In the genomic region with DNA sequence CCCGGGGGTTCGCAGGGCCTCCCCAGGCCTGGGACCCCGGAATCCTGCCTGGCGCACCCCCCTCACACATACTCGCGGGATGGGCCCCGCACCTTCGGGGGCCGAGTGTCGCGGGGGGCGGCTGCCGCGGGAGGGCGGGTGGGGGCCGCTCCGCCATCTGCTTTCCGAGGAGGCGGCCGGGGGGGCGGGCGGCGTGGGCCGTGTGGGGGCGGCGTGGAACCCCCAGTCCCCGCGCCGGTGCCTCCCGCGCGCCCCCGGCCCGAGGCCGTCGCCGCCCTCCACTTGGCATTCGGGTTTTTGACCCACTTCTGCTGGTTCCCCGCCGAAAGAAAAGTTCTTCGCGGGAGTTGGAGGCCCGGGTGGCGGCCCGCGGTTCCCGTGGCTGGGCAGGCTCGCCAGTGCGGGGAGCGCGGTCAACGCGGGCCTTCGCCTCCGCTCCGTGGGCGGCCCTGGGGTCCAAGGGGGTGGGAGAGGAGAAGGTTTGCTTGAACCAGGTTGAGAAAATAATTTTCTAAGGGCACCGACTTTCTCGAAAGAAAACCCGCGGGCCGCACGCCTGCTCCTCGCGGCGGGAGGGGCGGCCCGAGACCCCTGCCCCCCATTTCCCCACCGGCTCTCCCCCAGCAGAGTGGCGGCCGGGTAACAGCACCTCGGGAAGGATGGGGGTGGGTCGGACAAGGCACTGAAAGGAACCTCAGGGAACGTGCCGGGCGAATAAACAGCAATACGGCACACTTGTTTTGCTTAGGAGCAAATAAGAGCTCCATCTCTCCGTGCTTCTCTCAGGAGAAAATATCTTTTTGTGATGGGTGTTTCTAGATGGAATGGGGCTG, we compare ENCODE assay signal across 8 cellular contexts. TPM values are rescaled to one million over a fixed set of nuclear protein-coding genes. Genes with fewer than 3 reads are reported as not detected.
DNase-seq lines count a peak whose midpoint lies in the region; ATAC-seq and TF ChIP-seq lines count a peak whose summit lies in the region.

No MANE protein-coding gene starts in this region.

- H2BK15ac ChIP-seq in neuronal stem cell (ENCODE audit: low read length) = no peak overlapping the region

- peak overlapping the region in 5 of 8 donors; percentile 52 to 82 (median 76) for H3K27ac Mint-ChIP-seq in CD8-positive, alpha-beta memory T cell
- H3K27ac Mint-ChIP-seq in endodermal cell = peak overlapping the region; percentile 89

- peak overlapping the region; percentile 51 for H3K27ac ChIP-seq in CD8-positive, alpha-beta memory T cell (ENCODE audit: low read depth, low read length)
- H3K27ac ChIP-seq in PC-9 (no peak overlapping the region), endodermal cell (ENCODE audit: low read depth, low read length) (no peak overlapping the region), neuronal stem cell (replicated peaks; ENCODE audit: low read length) (peak overlapping the region; percentile 28)

- no peak for ATAC-seq in HG02623 (IDR thresholded peaks at IDR 0.05; ENCODE audit: unreplicated experiment)

- peaks cover 13% of the 10 kb centered on the region for H3F3A ChIP-seq in PC-9 (ENCODE audit: insufficient read depth, low read depth)

- no peak overlapping the region for H4K91ac ChIP-seq in neuronal stem cell (ENCODE audit: low read depth, low read length, poor library complexity)

- H3K27me3 Mint-ChIP-seq in CD8-positive, alpha-beta memory T cell = peaks cover 0 to 2% of the 10 kb centered on the region in 2 donors
- peaks cover 5% of the 10 kb centered on the region for H3K27me3 Mint-ChIP-seq in endodermal cell (ENCODE audit: insufficient read depth)

- H3K9me3 ChIP-seq in CD8-positive, alpha-beta memory T cell (ENCODE audit: low read length) = no peaks in the 10 kb centered on the region
- no peaks in the 10 kb centered on the region for H3K9me3 ChIP-seq in PC-9 (ENCODE audit: insufficient read depth, low read depth)
- no peaks in the 10 kb centered on the region for H3K9me3 ChIP-seq in endodermal cell (ENCODE audit: control insufficient read depth, low read length)
- H3K9me3 ChIP-seq in neuronal stem cell (replicated peaks in 1 of 2; ENCODE audit: control insufficient read depth in 2 of 2, insufficient read depth in 1 of 2, low read depth in 1 of 2, low read length in 2 of 2) = no peaks in the 10 kb centered on the region

- peaks cover 5% of the 10 kb centered on the region for H3K36me3 ChIP-seq in CD8-positive, alpha-beta memory T cell (ENCODE audit: insufficient read depth, low read length)
- H3K36me3 ChIP-seq in PC-9 (ENCODE audit: low read depth) = no peaks in the 10 kb centered on the region
- H3K36me3 ChIP-seq in endodermal cell (ENCODE audit: control insufficient read depth, insufficient read depth, low read length) = peaks cover 35% of the 10 kb centered on the region
- peaks cover 21 to 38% of the 10 kb centered on the region in 2 donors for H3K36me3 ChIP-seq in neuronal stem cell (replicated peaks in 1 of 2; ENCODE audit: control insufficient read depth in 2 of 2, insufficient read depth in 2 of 2, low read length in 2 of 2)

- H3K23ac ChIP-seq in neuronal stem cell (ENCODE audit: low read depth, low read length, poor library complexity) = peak overlapping the region; percentile 65

- peak overlapping the region; percentile 72 for H2BK120ac ChIP-seq in neuronal stem cell (ENCODE audit: low read depth, low read length)

- H3K4me3 ChIP-seq in CD8-positive, alpha-beta memory T cell (ENCODE audit: low read length) = peak overlapping the region; percentile 44
- H3K4me3 ChIP-seq in PC-9 (peak overlapping the region; percentile 55; the same call in 1 of the 2 replicates), endodermal cell (ENCODE audit: low read length) (peak overlapping the region; percentile 87), neuronal stem cell (ENCODE audit: low read length in 2 of 2) (peak overlapping the region; percentile 92 to 100)

- peaks cover 12% of the 10 kb centered on the region for H3K4me1 ChIP-seq in CD8-positive, alpha-beta memory T cell (ENCODE audit: insufficient read depth, low read length)
- peaks cover 11% of the 10 kb centered on the region for H3K4me1 ChIP-seq in PC-9 (replicated peaks; ENCODE audit: insufficient read depth)
- no peaks in the 10 kb centered on the region for H3K4me1 ChIP-seq in endodermal cell (ENCODE audit: control insufficient read depth, insufficient read depth, low read length)
- H3K4me1 ChIP-seq in neuronal stem cell (ENCODE audit: control insufficient read depth in 2 of 2, insufficient read depth in 1 of 2, low read depth in 1 of 2, low read length in 2 of 2) = peaks cover 0 to 3% of the 10 kb centered on the region in 2 donors

- peak overlapping the region; percentile 89 for H3K18ac ChIP-seq in neuronal stem cell (ENCODE audit: low read length)

- no peak for TF ChIP-seq CTCF in PC-9 (conservative IDR thresholded peaks at IDR 0.05)
- TF ChIP-seq CTCF in endodermal cell (conservative IDR thresholded peaks at IDR 0.05) = no peak

- peaks cover 20 to 25% (median 23%) of the 10 kb centered on the region in 3 donors for H3K4me1 Mint-ChIP-seq in CD8-positive, alpha-beta memory T cell
- peaks cover 9% of the 10 kb centered on the region for H3K4me1 Mint-ChIP-seq in endodermal cell

- H3K9ac ChIP-seq in endodermal cell (ENCODE audit: extremely low read depth, low read length, poor library complexity, severe bottlenecking) (peak overlapping the region; percentile 62), neuronal stem cell (ENCODE audit: low read depth, low read length, poor library complexity) (peak overlapping the region; percentile 93)

- H3K4me2 ChIP-seq in PC-9 = peak overlapping the region; percentile 77
- peak overlapping the region; percentile 80 for H3K4me2 ChIP-seq in neuronal stem cell (ENCODE audit: insufficient read depth, low read length, poor library complexity, severe bottlenecking)

- H3K4ac ChIP-seq in neuronal stem cell (ENCODE audit: low read length) = no peak overlapping the region

- no peaks in the 10 kb centered on the region for H3K9me3 Mint-ChIP-seq in CD8-positive, alpha-beta memory T cell
- H3K9me3 Mint-ChIP-seq in endodermal cell = no peaks in the 10 kb centered on the region

- H2BK12ac ChIP-seq in neuronal stem cell (ENCODE audit: low read length) = no peak overlapping the region

- no peaks in the 10 kb centered on the region for H3K9me2 ChIP-seq in PC-9 (ENCODE audit: insufficient read depth)

- H3K79me1 ChIP-seq in neuronal stem cell (ENCODE audit: low read depth, low read length) = peaks cover 22% of the 10 kb centered on the region

- intact Hi-C loops in PC-9 (cut with micrococcal nuclease; ENCODE audit: unreplicated experiment) = loop anchor here (10.0 kb wide), 1 partner anchor 390 kb away; no protein-coding TSS in a partner anchor

- CTCF ChIA-PET in CD8-positive, alpha-beta memory T cell (lab: Charles Lee) = interaction anchor here (0.6 to 2.6 kb wide), 5 partner anchors 9 to 129 kb away, joined by 3 to 7 read pairs (median 4); a partner anchor contains a TSS
- CTCF ChIA-PET in PC-9 (lab: Charles Lee) = no interaction called here

- peaks cover 30% of the 10 kb centered on the region for H3K79me2 ChIP-seq in PC-9 (ENCODE audit: low read depth)

- 1% methylated on average over 33 to 78 of the region's 78 CpGs for WGBS in endodermal cell (ENCODE audit: insufficient coverage in 1 of 2, insufficient read length in 1 of 2), 2 experiments
- no CpG with 5 or more reads among the region's 78 CpGs for WGBS in neuronal stem cell (ENCODE audit: extremely low coverage in 2 of 2, insufficient read length in 2 of 2, insufficient replicate concordance in 1 of 2), 2 donors

- peaks cover under 1 to 24% (median 2%) of the 10 kb centered on the region in 3 donors for H3K36me3 Mint-ChIP-seq in CD8-positive, alpha-beta memory T cell
- peaks cover 27% of the 10 kb centered on the region for H3K36me3 Mint-ChIP-seq in endodermal cell (ENCODE audit: low read depth)

- no peak overlapping the region for H4K8ac ChIP-seq in neuronal stem cell (ENCODE audit: low read depth, low read length)

- no peaks in the 10 kb centered on the region for H3K27me3 ChIP-seq in CD8-positive, alpha-beta memory T cell (ENCODE audit: insufficient read depth, low read length, poor library complexity, severe bottlenecking)
- H3K27me3 ChIP-seq in PC-9 (ENCODE audit: insufficient read depth, low read depth) (no peaks in the 10 kb centered on the region), endodermal cell (ENCODE audit: control insufficient read depth, insufficient read depth, low read length, poor library complexity, severe bottlenecking) (no peaks in the 10 kb centered on the region), neuronal stem cell (ENCODE audit: control insufficient read depth in 3 of 3, insufficient read depth in 3 of 3, low read depth in 1 of 3, low read length in 3 of 3) (no peaks in the 10 kb centered on the region)

- peak in 3 of 5 donors; percentile 7 to 26 (median 13) for DNase-seq in CD8-positive, alpha-beta memory T cell
- DNase-seq in PC-9 = no peak
- peak; percentile 64 for DNase-seq in endodermal cell
- DNase-seq in neuronal stem cell (ENCODE audit: low spot score) = no peak
- no peak for DNase-seq in NAMALWA (ENCODE audit: low spot score)
- no peak for DNase-seq in T1000 (lab: John Stamatoyannopoulos, UW)
- DNase-seq in Ammon's horn (ENCODE audit: low spot score) = no peak

- H2AK5ac ChIP-seq in neuronal stem cell (ENCODE audit: low read depth, low read length) = peak overlapping the region; percentile 56

- peak overlapping the region; percentile 64; the same call in 1 of the 2 replicates for H2AFZ ChIP-seq in PC-9
- peak overlapping the region; percentile 64 for H2AFZ ChIP-seq in neuronal stem cell (ENCODE audit: low read length)

- H3K4me3 Mint-ChIP-seq in CD8-positive, alpha-beta memory T cell = peak overlapping the region; percentile 70 to 87 (median 81)
- H3K4me3 Mint-ChIP-seq in endodermal cell = peak overlapping the region; percentile 72

- H2BK5ac ChIP-seq in neuronal stem cell (ENCODE audit: low read length) = peak overlapping the region; percentile 53

- no peak overlapping the region for H3K14ac ChIP-seq in neuronal stem cell (ENCODE audit: low read length)

- POLR2A ChIA-PET in CD8-positive, alpha-beta memory T cell (lab: Charles Lee) = interaction anchor here (0.6 to 1.3 kb wide), 3 partner anchors 11 to 35 kb away, joined by 3 read pairs; a partner anchor contains a TSS
- POLR2A ChIA-PET in PC-9 (lab: Charles Lee; ENCODE audit: unreplicated experiment) = no interaction called here

- no TSS peak for BruUV-seq in PC-9 (replicated peaks; lab: Mats Ljungman, UMichigan)

- 0 out of 2 replicates have a peak, but pooled peaks cover 6% of the 10 kb centered on the region for H4K20me1 ChIP-seq in PC-9 (ENCODE audit: insufficient read depth)

RNA-seq across cellular contexts. Expression of a gene that starts 1.6 kb away (rescaled TPM):
- total RNA-seq in CD8-positive, alpha-beta memory T cell = 10 to 100 TPM; 12.5 to 14.0 TPM
- 4.9 TPM for polyA plus RNA-seq in CD8-positive, alpha-beta memory T cell
- total RNA-seq in PC-9 (2021) = 18.2 and 20.9 TPM in 2 replicates
- 10 to 100 TPM; 36.9 to 47.8 TPM for total RNA-seq in endodermal cell
- 27.3 TPM for polyA plus RNA-seq in endodermal cell (2013, experiment 1 of 2)
- polyA plus RNA-seq in endodermal cell (2013, experiment 2 of 2) = 25.9 TPM
- polyA plus RNA-seq in neuronal stem cell (2013, experiment 1 of 2) = 25.0 TPM
- polyA plus RNA-seq in neuronal stem cell (2013, experiment 2 of 2) = 25.4 TPM

RNA-seq across cellular contexts. Expression of a gene that starts 9.5 kb away (rescaled TPM):
- 10 to 100 TPM; 18.3 to 20.6 TPM for total RNA-seq in CD8-positive, alpha-beta memory T cell
- polyA plus RNA-seq in CD8-positive, alpha-beta memory T cell = 24.0 TPM
- total RNA-seq in PC-9 (2021) (14.6 and 18.7 TPM in 2 replicates), endodermal cell (10 to 100 TPM; 13.0 to 22.4 TPM)
- 26.7 TPM for polyA plus RNA-seq in endodermal cell (2013, experiment 1 of 2)
- 23.5 TPM for polyA plus RNA-seq in endodermal cell (2013, experiment 2 of 2)
- 25.4 TPM for polyA plus RNA-seq in neuronal stem cell (2013, experiment 1 of 2)
- 26.7 TPM for polyA plus RNA-seq in neuronal stem cell (2013, experiment 2 of 2)

RNA-seq across cellular contexts. Expression of a gene that starts 12.5 kb away (rescaled TPM):
- 10 to 100 TPM; 36.4 to 37.3 TPM for total RNA-seq in CD8-positive, alpha-beta memory T cell
- polyA plus RNA-seq in CD8-positive, alpha-beta memory T cell = 31.6 TPM
- total RNA-seq in PC-9 (2021) = 20.6 and 24.4 TPM in 2 replicates
- total RNA-seq in endodermal cell = 10 to 100 TPM; 10.9 to 13.2 TPM
- polyA plus RNA-seq in endodermal cell (2013, experiment 1 of 2) = 8.8 TPM
- polyA plus RNA-seq in endodermal cell (2013, experiment 2 of 2) = 7.9 TPM
- polyA plus RNA-seq in neuronal stem cell (2013, experiment 1 of 2) = 4.7 TPM
- polyA plus RNA-seq in neuronal stem cell (2013, experiment 2 of 2) = 4.8 TPM

RNA-seq across cellular contexts. Expression of a gene that starts 35.4 kb away (rescaled TPM):
- 10 to 100 TPM; 25.0 to 31.7 TPM for total RNA-seq in CD8-positive, alpha-beta memory T cell
- polyA plus RNA-seq in CD8-positive, alpha-beta memory T cell = 24.1 TPM
- total RNA-seq in PC-9 (2021) (17.2 and 25.5 TPM in 2 replicates), endodermal cell (10 to 100 TPM; 28.2 to 31.0 TPM)
- 22.8 TPM for polyA plus RNA-seq in endodermal cell (2013, experiment 1 of 2)
- polyA plus RNA-seq in endodermal cell (2013, experiment 2 of 2) = 22.7 TPM
- 18.4 TPM for polyA plus RNA-seq in neuronal stem cell (2013, experiment 1 of 2)
- polyA plus RNA-seq in neuronal stem cell (2013, experiment 2 of 2) = 16.7 TPM

Comparison
In these comparisons a context has a peak if more than half of its experiments do, and no peak if none do; other contexts are left out.
1. DNase-seq: peak in CD8-positive, alpha-beta memory T cell (3 of 5) and endodermal cell (single experiment); none in PC-9 (0 of 2), neuronal stem cell (single experiment), NAMALWA (single experiment), T1000 (single experiment) and Ammon's horn (single experiment).
2. H3K27ac ChIP-seq: peak in CD8-positive, alpha-beta memory T cell (single experiment) and neuronal stem cell (single experiment); none in PC-9 (single experiment) and endodermal cell (single experiment).
3. H3K4me3 ChIP-seq: peak in every context shown above with its lines; median percentile 96 in neuronal stem cell; 87 in endodermal cell; 55 in PC-9; 44 in CD8-positive, alpha-beta memory T cell.